In the genomic region with DNA sequence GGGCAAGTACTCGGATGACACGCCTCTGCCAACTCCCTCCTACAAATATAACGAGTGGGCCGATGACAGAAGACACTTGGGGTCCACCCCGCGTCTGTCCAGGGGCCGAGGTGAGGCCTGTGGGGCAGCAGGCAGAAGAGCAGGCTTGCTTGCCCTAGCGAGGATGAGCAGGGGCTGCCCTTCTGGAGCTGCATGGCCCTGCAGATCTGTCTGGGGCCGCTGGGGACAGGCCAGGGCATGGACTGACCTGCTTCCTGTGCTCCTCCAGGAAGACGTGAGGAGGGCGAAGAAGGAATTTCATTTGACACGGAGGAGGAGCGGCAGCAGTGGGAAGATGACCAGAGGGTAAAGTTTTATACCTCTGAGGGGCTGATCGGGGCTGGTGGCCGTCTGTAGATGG, we compare ENCODE assay signal across 1 cellular context.
TF ChIP-seq lines count a peak whose summit lies in the region.

No MANE protein-coding gene starts in this region.

TF ChIP-seq in HepG2, 621 proteins besides CTCF, POLR2A, EP300 and RAD21 (continued from another document and continues in another):
- TF ChIP-seq, protein P1, sequence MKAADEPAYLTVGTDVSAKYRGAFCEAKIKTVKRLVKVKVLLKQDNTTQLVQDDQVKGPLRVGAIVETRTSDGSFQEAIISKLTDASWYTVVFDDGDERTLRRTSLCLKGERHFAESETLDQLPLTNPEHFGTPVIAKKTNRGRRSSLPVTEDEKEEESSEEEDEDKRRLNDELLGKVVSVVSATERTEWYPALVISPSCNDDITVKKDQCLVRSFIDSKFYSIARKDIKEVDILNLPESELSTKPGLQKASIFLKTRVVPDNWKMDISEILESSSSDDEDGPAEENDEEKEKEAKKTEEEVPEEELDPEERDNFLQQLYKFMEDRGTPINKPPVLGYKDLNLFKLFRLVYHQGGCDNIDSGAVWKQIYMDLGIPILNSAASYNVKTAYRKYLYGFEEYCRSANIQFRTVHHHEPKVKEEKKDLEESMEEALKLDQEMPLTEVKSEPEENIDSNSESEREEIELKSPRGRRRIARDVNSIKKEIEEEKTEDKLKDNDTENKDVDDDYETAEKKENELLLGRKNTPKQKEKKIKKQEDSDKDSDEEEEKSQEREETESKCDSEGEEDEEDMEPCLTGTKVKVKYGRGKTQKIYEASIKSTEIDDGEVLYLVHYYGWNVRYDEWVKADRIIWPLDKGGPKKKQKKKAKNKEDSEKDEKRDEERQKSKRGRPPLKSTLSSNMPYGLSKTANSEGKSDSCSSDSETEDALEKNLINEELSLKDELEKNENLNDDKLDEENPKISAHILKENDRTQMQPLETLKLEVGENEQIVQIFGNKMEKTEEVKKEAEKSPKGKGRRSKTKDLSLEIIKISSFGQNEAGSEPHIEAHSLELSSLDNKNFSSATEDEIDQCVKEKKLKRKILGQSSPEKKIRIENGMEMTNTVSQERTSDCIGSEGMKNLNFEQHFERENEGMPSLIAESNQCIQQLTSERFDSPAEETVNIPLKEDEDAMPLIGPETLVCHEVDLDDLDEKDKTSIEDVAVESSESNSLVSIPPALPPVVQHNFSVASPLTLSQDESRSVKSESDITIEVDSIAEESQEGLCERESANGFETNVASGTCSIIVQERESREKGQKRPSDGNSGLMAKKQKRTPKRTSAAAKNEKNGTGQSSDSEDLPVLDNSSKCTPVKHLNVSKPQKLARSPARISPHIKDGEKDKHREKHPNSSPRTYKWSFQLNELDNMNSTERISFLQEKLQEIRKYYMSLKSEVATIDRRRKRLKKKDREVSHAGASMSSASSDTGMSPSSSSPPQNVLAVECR (CRISPR knock-in tag; IDR thresholded peaks at IDR 0.05; ENCODE audit: borderline replicate concordance) = no peak
- no peak for TF ChIP-seq MAFK (conservative IDR thresholded peaks at IDR 0.05 in 1 of 2, IDR thresholded peaks at IDR 0.05 in 1 of 2; ENCODE audit: low read length in 2 of 2)
- TF ChIP-seq ZNF441 (CRISPR knock-in tag; IDR thresholded peaks at IDR 0.05; ENCODE audit: borderline replicate concordance) = no peak
- no peak for TF ChIP-seq KAT8 (CRISPR knock-in tag; IDR thresholded peaks at IDR 0.05)
- TF ChIP-seq SIX4 (CRISPR knock-in tag; IDR thresholded peaks at IDR 0.05) = no peak
- no peak for TF ChIP-seq THAP11 (CRISPR knock-in tag; IDR thresholded peaks at IDR 0.05)
- TF ChIP-seq, protein P2, sequence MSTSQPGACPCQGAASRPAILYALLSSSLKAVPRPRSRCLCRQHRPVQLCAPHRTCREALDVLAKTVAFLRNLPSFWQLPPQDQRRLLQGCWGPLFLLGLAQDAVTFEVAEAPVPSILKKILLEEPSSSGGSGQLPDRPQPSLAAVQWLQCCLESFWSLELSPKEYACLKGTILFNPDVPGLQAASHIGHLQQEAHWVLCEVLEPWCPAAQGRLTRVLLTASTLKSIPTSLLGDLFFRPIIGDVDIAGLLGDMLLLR (CRISPR knock-in tag; IDR thresholded peaks at IDR 0.05) = no peak
- TF ChIP-seq MIXL1 (CRISPR knock-in tag; IDR thresholded peaks at IDR 0.05) = no peak
- TF ChIP-seq ZNF20 (CRISPR knock-in tag; IDR thresholded peaks at IDR 0.05) = no peak
- no peak for TF ChIP-seq ZNF30 (CRISPR knock-in tag; IDR thresholded peaks at IDR 0.05)
- TF ChIP-seq ZKSCAN8 (CRISPR knock-in tag; IDR thresholded peaks at IDR 0.05; ENCODE audit: borderline replicate concordance) = no peak
- no peak for TF ChIP-seq KMT2A (CRISPR knock-in tag; IDR thresholded peaks at IDR 0.05)
- peak; percentile 35; the same call in 1 of the 2 replicates for TF ChIP-seq GABPB1 (CRISPR knock-in tag; IDR thresholded peaks at IDR 0.05)
- TF ChIP-seq, protein P3, sequence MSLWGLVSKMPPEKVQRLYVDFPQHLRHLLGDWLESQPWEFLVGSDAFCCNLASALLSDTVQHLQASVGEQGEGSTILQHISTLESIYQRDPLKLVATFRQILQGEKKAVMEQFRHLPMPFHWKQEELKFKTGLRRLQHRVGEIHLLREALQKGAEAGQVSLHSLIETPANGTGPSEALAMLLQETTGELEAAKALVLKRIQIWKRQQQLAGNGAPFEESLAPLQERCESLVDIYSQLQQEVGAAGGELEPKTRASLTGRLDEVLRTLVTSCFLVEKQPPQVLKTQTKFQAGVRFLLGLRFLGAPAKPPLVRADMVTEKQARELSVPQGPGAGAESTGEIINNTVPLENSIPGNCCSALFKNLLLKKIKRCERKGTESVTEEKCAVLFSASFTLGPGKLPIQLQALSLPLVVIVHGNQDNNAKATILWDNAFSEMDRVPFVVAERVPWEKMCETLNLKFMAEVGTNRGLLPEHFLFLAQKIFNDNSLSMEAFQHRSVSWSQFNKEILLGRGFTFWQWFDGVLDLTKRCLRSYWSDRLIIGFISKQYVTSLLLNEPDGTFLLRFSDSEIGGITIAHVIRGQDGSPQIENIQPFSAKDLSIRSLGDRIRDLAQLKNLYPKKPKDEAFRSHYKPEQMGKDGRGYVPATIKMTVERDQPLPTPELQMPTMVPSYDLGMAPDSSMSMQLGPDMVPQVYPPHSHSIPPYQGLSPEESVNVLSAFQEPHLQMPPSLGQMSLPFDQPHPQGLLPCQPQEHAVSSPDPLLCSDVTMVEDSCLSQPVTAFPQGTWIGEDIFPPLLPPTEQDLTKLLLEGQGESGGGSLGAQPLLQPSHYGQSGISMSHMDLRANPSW (CRISPR knock-in tag; IDR thresholded peaks at IDR 0.05; ENCODE audit: borderline replicate concordance) = no peak
- no peak for TF ChIP-seq SMARCE1 (IDR thresholded peaks at IDR 0.05; ENCODE audit: borderline replicate concordance)
- TF ChIP-seq AGO2 (optimal IDR thresholded peaks at IDR 0.05; ENCODE audit: low read depth, low read length) = peak; percentile 44
- TF ChIP-seq PAWR (CRISPR knock-in tag; IDR thresholded peaks at IDR 0.05; ENCODE audit: borderline replicate concordance) = no peak
- no peak for TF ChIP-seq HOXD1 (CRISPR knock-in tag; IDR thresholded peaks at IDR 0.05)
- TF ChIP-seq, protein P4, sequence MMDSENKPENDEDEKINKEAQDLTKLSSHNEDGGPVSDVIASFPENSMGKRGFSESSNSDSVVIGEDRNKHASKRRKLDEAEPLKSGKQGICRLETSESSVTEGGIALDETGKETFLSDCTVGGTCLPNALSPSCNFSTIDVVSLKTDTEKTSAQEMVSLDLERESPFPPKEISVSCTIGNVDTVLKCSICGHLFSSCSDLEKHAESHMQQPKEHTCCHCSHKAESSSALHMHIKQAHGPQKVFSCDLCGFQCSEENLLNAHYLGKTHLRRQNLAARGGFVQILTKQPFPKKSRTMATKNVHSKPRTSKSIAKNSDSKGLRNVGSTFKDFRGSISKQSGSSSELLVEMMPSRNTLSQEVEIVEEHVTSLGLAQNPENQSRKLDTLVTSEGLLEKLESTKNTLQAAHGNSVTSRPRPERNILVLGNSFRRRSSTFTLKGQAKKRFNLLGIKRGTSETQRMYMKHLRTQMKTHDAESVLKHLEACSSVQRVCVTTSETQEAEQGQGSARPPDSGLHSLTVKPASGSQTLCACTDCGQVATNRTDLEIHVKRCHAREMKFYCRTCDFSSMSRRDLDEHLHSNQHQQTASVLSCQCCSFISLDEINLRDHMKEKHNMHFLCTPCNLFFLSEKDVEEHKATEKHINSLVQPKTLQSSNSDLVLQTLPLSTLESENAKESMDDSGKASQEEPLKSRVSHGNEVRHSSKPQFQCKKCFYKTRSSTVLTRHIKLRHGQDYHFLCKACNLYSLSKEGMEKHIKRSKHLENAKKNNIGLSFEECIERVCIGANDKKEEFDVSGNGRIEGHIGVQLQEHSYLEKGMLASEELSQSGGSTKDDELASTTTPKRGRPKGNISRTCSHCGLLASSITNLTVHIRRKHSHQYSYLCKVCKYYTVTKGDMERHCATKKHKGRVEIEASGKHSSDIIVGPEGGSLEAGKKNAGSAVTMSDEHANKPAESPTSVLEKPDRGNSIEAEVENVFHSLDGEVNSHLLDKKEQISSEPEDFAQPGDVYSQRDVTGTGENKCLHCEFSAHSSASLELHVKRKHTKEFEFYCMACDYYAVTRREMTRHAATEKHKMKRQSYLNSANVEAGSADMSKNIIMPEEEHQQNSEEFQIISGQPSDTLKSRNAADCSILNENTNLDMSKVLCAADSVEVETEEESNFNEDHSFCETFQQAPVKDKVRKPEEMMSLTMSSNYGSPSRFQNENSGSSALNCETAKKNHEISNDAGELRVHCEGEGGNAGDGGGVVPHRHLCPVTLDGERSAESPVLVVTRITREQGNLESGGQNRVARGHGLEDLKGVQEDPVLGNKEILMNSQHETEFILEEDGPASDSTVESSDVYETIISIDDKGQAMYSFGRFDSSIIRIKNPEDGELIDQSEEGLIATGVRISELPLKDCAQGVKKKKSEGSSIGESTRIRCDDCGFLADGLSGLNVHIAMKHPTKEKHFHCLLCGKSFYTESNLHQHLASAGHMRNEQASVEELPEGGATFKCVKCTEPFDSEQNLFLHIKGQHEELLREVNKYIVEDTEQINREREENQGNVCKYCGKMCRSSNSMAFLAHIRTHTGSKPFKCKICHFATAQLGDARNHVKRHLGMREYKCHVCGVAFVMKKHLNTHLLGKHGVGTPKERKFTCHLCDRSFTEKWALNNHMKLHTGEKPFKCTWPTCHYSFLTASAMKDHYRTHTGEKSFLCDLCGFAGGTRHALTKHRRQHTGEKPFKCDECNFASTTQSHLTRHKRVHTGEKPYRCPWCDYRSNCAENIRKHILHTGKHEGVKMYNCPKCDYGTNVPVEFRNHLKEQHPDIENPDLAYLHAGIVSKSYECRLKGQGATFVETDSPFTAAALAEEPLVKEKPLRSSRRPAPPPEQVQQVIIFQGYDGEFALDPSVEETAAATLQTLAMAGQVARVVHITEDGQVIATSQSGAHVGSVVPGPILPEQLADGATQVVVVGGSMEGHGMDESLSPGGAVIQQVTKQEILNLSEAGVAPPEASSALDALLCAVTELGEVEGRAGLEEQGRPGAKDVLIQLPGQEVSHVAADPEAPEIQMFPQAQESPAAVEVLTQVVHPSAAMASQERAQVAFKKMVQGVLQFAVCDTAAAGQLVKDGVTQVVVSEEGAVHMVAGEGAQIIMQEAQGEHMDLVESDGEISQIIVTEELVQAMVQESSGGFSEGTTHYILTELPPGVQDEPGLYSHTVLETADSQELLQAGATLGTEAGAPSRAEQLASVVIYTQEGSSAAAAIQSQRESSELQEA (CRISPR knock-in tag; IDR thresholded peaks at IDR 0.05; ENCODE audit: not compliant biosample characterization) = no peak
- TF ChIP-seq ZNF501 (CRISPR knock-in tag; IDR thresholded peaks at IDR 0.05) = peak; percentile 14; the same call in 1 of the 2 replicates
- no peak for TF ChIP-seq ZSCAN29 (CRISPR knock-in tag; conservative IDR thresholded peaks at IDR 0.05)
- TF ChIP-seq, protein P5, sequence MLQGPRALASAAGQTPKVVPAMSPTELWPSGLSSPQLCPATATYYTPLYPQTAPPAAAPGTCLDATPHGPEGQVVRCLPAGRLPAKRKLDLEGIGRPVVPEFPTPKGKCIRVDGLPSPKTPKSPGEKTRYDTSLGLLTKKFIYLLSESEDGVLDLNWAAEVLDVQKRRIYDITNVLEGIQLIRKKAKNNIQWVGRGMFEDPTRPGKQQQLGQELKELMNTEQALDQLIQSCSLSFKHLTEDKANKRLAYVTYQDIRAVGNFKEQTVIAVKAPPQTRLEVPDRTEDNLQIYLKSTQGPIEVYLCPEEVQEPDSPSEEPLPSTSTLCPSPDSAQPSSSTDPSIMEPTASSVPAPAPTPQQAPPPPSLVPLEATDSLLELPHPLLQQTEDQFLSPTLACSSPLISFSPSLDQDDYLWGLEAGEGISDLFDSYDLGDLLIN (CRISPR knock-in tag; IDR thresholded peaks at IDR 0.05; ENCODE audit: borderline replicate concordance) = no peak
- no peak for TF ChIP-seq ZBTB3 (CRISPR knock-in tag; IDR thresholded peaks at IDR 0.05; ENCODE audit: borderline replicate concordance, low read depth)
- no peak for TF ChIP-seq ZNF652 (CRISPR knock-in tag; IDR thresholded peaks at IDR 0.05; ENCODE audit: borderline replicate concordance, low read depth)
- TF ChIP-seq, protein P6, sequence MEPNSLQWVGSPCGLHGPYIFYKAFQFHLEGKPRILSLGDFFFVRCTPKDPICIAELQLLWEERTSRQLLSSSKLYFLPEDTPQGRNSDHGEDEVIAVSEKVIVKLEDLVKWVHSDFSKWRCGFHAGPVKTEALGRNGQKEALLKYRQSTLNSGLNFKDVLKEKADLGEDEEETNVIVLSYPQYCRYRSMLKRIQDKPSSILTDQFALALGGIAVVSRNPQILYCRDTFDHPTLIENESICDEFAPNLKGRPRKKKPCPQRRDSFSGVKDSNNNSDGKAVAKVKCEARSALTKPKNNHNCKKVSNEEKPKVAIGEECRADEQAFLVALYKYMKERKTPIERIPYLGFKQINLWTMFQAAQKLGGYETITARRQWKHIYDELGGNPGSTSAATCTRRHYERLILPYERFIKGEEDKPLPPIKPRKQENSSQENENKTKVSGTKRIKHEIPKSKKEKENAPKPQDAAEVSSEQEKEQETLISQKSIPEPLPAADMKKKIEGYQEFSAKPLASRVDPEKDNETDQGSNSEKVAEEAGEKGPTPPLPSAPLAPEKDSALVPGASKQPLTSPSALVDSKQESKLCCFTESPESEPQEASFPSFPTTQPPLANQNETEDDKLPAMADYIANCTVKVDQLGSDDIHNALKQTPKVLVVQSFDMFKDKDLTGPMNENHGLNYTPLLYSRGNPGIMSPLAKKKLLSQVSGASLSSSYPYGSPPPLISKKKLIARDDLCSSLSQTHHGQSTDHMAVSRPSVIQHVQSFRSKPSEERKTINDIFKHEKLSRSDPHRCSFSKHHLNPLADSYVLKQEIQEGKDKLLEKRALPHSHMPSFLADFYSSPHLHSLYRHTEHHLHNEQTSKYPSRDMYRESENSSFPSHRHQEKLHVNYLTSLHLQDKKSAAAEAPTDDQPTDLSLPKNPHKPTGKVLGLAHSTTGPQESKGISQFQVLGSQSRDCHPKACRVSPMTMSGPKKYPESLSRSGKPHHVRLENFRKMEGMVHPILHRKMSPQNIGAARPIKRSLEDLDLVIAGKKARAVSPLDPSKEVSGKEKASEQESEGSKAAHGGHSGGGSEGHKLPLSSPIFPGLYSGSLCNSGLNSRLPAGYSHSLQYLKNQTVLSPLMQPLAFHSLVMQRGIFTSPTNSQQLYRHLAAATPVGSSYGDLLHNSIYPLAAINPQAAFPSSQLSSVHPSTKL (CRISPR knock-in tag; IDR thresholded peaks at IDR 0.05) = no peak
- TF ChIP-seq, protein P7, sequence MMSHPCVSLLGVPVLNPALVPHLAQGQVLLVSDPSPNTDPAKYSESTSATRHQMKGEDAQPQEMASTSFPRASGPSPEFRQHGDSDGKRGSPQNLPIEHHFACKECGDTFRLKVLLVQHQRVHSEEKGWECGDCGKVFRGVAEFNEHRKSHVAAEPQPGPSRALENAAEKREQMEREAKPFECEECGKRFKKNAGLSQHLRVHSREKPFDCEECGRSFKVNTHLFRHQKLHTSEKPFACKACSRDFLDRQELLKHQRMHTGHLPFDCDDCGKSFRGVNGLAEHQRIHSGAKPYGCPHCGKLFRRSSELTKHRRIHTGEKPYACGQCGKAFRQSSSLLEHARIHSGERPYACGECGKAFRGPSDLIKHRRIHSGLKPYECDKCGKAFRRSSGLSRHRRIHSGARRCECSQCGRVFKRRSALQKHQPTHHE (CRISPR knock-in tag; IDR thresholded peaks at IDR 0.05; ENCODE audit: borderline replicate concordance) = no peak
- TF ChIP-seq ZSCAN9 (CRISPR knock-in tag; IDR thresholded peaks at IDR 0.05; ENCODE audit: borderline replicate concordance) = no peak
- no peak for TF ChIP-seq ZNF264 (CRISPR knock-in tag; IDR thresholded peaks at IDR 0.05)
- TF ChIP-seq ZNF772 (CRISPR knock-in tag; IDR thresholded peaks at IDR 0.05) = no peak
- TF ChIP-seq NFE2L2 (IDR thresholded peaks at IDR 0.05; ENCODE audit: low read length) = no peak
- no peak for TF ChIP-seq ZNF510 (CRISPR knock-in tag; IDR thresholded peaks at IDR 0.05; ENCODE audit: low read depth)
- TF ChIP-seq, protein P8, sequence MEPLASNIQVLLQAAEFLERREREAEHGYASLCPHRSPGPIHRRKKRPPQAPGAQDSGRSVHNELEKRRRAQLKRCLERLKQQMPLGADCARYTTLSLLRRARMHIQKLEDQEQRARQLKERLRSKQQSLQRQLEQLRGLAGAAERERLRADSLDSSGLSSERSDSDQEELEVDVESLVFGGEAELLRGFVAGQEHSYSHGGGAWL (CRISPR knock-in tag; IDR thresholded peaks at IDR 0.05) = peak; percentile 2; the same call in 1 of the 2 replicates
